Comparison of ENCODE assay signal across 29 cellular contexts in genomic region chr13:108574856-108575255, GRCh38. TPM values are rescaled to one million over a fixed set of nuclear protein-coding genes. Genes with fewer than 3 reads are reported as not detected.
"Had no signal": no experiment of that assay in that cellular context is flagged by ENCODE, and none has a peak within 500 bp of the region (broad histone marks: within the 10 kb centered on the region; RNA-seq: fewer than 3 reads in every experiment).

No MANE protein-coding gene starts in this region.

- ATAC-seq: effector memory CD8-positive, alpha-beta T cell; gastrocnemius medialis; left lung; naive thymus-derived CD8-positive, alpha-beta T cell; pancreas had no signal

- H3K27me3 Mint-ChIP-seq: activated T-cell treated with anti-CD3 and anti-CD28 coated beads, Interleukin-2, amount 50 U/mL, for 24 hours; effector memory CD8-positive, alpha-beta T cell; stimulated activated memory B cell treated with anti-CD40 and anti-IgM and Interleukin-4, amounts not matched to agents 10 μg/mL and 1 μg/mL and 100 μg/mL, for 72 hours had no signal

- H3K4me1 Mint-ChIP-seq: naive thymus-derived CD8-positive, alpha-beta T cell; neural crest cell; stimulated activated memory B cell treated with anti-CD40 and anti-IgM and Interleukin-4, amounts not matched to agents 10 μg/mL and 1 μg/mL and 100 μg/mL, for 72 hours; stimulated activated naive CD8-positive, alpha-beta T cell treated with anti-CD3 and anti-CD28 coated beads, Interleukin-15, amount 100 ng/mL, for 72 hours had no signal

- DNase-seq: activated CD4-positive, alpha-beta T cell treated with anti-CD3 and anti-CD28 coated beads for 4 hours; activated CD4-positive, alpha-beta T cell treated with anti-CD3 and anti-CD28 coated beads, Interleukin-2, amount 50 U/mL, for 48 hours; activated CD4-positive, CD25-positive, alpha-beta regulatory T cell; activated CD8-positive, alpha-beta memory T cell treated with anti-CD3 and anti-CD28 coated beads, Interleukin-2, amount 50 U/mL, for 48 hours; activated naive CD4-positive, alpha-beta T cell treated with Interleukin-2 at 50 U/mL for 16 hours; activated T-cell treated with anti-CD3 and anti-CD28 coated beads, Interleukin-2, amount 50 U/mL, for 24 hours; amygdala; cortex of kidney; effector memory CD8-positive, alpha-beta T cell; erythroblast; gastrocnemius medialis; glutamatergic neuron; left lung; lower lobe of right lung; mesenchymal stem cell; naive thymus-derived CD8-positive, alpha-beta T cell; nucleus accumbens; pancreas; retina; sigmoid colon; small intestine; stimulated activated CD4-positive, alpha-beta T cell treated with anti-CD3 and anti-CD28 coated beads, Interleukin-4, amount 100 ng/mL, for 24 hours; stimulated activated naive CD8-positive, alpha-beta T cell treated with anti-CD3 and anti-CD28 coated beads, Interleukin-15, amount 100 ng/mL, for 72 hours; thyroid gland; upper lobe of left lung had no signal

- H3K4me1 ChIP-seq: gastrocnemius medialis, left lung, lower lobe of right lung, pancreas, prostate gland, sigmoid colon, thyroid gland, upper lobe of left lung, vagina had no signal

- H3K27ac ChIP-seq: gastrocnemius medialis, left lung, lower lobe of right lung, pancreas, prostate gland, sigmoid colon, thyroid gland, upper lobe of left lung, vagina had no signal

- H3K36me3 Mint-ChIP-seq: naive thymus-derived CD8-positive, alpha-beta T cell; stimulated activated memory B cell treated with anti-CD40 and anti-IgM and Interleukin-4, amounts not matched to agents 10 μg/mL and 1 μg/mL and 100 μg/mL, for 72 hours had no signal

- H3K27ac Mint-ChIP-seq: activated T-cell treated with anti-CD3 and anti-CD28 coated beads, Interleukin-2, amount 50 U/mL, for 24 hours; effector memory CD8-positive, alpha-beta T cell; naive thymus-derived CD8-positive, alpha-beta T cell; stimulated activated memory B cell treated with anti-CD40 and anti-IgM and Interleukin-4, amounts not matched to agents 10 μg/mL and 1 μg/mL and 100 μg/mL, for 72 hours; stimulated activated naive CD8-positive, alpha-beta T cell treated with anti-CD3 and anti-CD28 coated beads, Interleukin-15, amount 100 ng/mL, for 72 hours had no signal

- H3K9me3 Mint-ChIP-seq: activated T-cell treated with anti-CD3 and anti-CD28 coated beads, Interleukin-2, amount 50 U/mL, for 24 hours; naive thymus-derived CD8-positive, alpha-beta T cell; neural crest cell; stimulated activated memory B cell treated with anti-CD40 and anti-IgM and Interleukin-4, amounts not matched to agents 10 μg/mL and 1 μg/mL and 100 μg/mL, for 72 hours; stimulated activated naive CD8-positive, alpha-beta T cell treated with anti-CD3 and anti-CD28 coated beads, Interleukin-15, amount 100 ng/mL, for 72 hours had no signal

- H3K36me3 ChIP-seq: gastrocnemius medialis, left lung, lower lobe of right lung, pancreas, prostate gland, sigmoid colon, thyroid gland, upper lobe of left lung, vagina had no signal

- H3K9me3 ChIP-seq: gastrocnemius medialis, left lung, lower lobe of right lung, pancreas, prostate gland, sigmoid colon, thyroid gland, upper lobe of left lung, vagina had no signal

- H3K4me3 Mint-ChIP-seq: activated T-cell treated with anti-CD3 and anti-CD28 coated beads, Interleukin-2, amount 50 U/mL, for 24 hours; effector memory CD8-positive, alpha-beta T cell; naive thymus-derived CD8-positive, alpha-beta T cell; neural crest cell; stimulated activated memory B cell treated with anti-CD40 and anti-IgM and Interleukin-4, amounts not matched to agents 10 μg/mL and 1 μg/mL and 100 μg/mL, for 72 hours; stimulated activated naive CD8-positive, alpha-beta T cell treated with anti-CD3 and anti-CD28 coated beads, Interleukin-15, amount 100 ng/mL, for 72 hours had no signal

- H3K4me3 ChIP-seq: gastrocnemius medialis, left lung, lower lobe of right lung, pancreas, prostate gland, sigmoid colon, thyroid gland, upper lobe of left lung, vagina had no signal

- H3K27me3 ChIP-seq: gastrocnemius medialis, left lung, pancreas, sigmoid colon, thyroid gland, upper lobe of left lung, vagina had no signal

RNA-seq across cellular contexts. Expression of gene MYO16, which starts 54.6 kb away (rescaled TPM):
- total RNA-seq: naive thymus-derived CD8-positive, alpha-beta T cell had no signal
